Comparison of ENCODE assay signal across 16 cellular contexts in genomic region chr4:73916172-73916925, GRCh38. TPM values are rescaled to one million over a fixed set of nuclear protein-coding genes. Genes with fewer than 3 reads are reported as not detected.
"Had no signal": no experiment of that assay in that cellular context is flagged by ENCODE, and none has a peak within 500 bp of the region (broad histone marks: within the 10 kb centered on the region; RNA-seq: fewer than 3 reads in every experiment).

No MANE protein-coding gene starts in this region.

- H3K27me3 Mint-ChIP-seq: activated CD4-positive, alpha-beta T cell treated with anti-CD3 and anti-CD28 coated beads, Interleukin-2, amount 10 ng/mL, durations not matched to agents 24 days and 14 days; activated CD8-positive, alpha-beta T cell treated with anti-CD3 and anti-CD28 coated beads for 36 hours; activated naive CD8-positive, alpha-beta T cell treated with anti-CD3 and anti-CD28 coated beads, Interleukin-2, amount 10 ng/mL, durations not matched to agents 7 days and 5 days; natural killer cell treated with Interleukin-12 subunit alpha and Interleukin-12 subunit beta and Interleukin-15 and Interleukin-18, amount 100 ng/mL, for 72 hours had no signal

- H3K27me3 ChIP-seq: gastrocnemius medialis, heart left ventricle, neutrophil, thyroid gland had no signal

- H3K36me3 Mint-ChIP-seq: activated naive CD8-positive, alpha-beta T cell treated with anti-CD3 and anti-CD28 coated beads, Interleukin-2, amount 10 ng/mL, durations not matched to agents 7 days and 5 days; natural killer cell treated with Interleukin-12 subunit alpha and Interleukin-12 subunit beta and Interleukin-15 and Interleukin-18, amount 100 ng/mL, for 72 hours had no signal

- H3K79me2 ChIP-seq: parathyroid adenoma had no signal

- H3K27ac Mint-ChIP-seq: activated CD4-positive, alpha-beta T cell treated with anti-CD3 and anti-CD28 coated beads, Interleukin-2, amount 10 ng/mL, durations not matched to agents 24 days and 14 days; activated CD8-positive, alpha-beta T cell treated with anti-CD3 and anti-CD28 coated beads for 36 hours; activated naive CD8-positive, alpha-beta T cell treated with anti-CD3 and anti-CD28 coated beads, Interleukin-2, amount 10 ng/mL, durations not matched to agents 7 days and 5 days; activated T-helper 2 cell treated with anti-CD3 and anti-CD28 coated beads, Interferon-gamma antibody, Interleukin-2, Interleukin-4, amounts not matched to agents 10 μg/mL and 5 μg/mL and 100 μg/mL, durations not matched to agents 14 hours and 24 hours and 36 hours; natural killer cell treated with Interleukin-12 subunit alpha and Interleukin-12 subunit beta and Interleukin-15 and Interleukin-18, amount 100 ng/mL, for 72 hours had no signal

- H3K9ac ChIP-seq: parathyroid adenoma had no signal

- H3K9me3 Mint-ChIP-seq: activated CD4-positive, alpha-beta T cell treated with anti-CD3 and anti-CD28 coated beads, Interleukin-2, amount 10 ng/mL, durations not matched to agents 24 days and 14 days; activated CD8-positive, alpha-beta T cell treated with anti-CD3 and anti-CD28 coated beads for 36 hours; activated naive CD8-positive, alpha-beta T cell treated with anti-CD3 and anti-CD28 coated beads, Interleukin-2, amount 10 ng/mL, durations not matched to agents 7 days and 5 days; activated T-helper 2 cell treated with anti-CD3 and anti-CD28 coated beads, Interferon-gamma antibody, Interleukin-2, Interleukin-4, amounts not matched to agents 10 μg/mL and 5 μg/mL and 100 μg/mL, durations not matched to agents 14 hours and 24 hours and 36 hours had no signal

- H3K9me3 ChIP-seq: gastrocnemius medialis, heart left ventricle, neutrophil, thyroid gland had no signal

- H3K36me3 ChIP-seq: gastrocnemius medialis, heart left ventricle, neutrophil, thyroid gland had no signal

- H3K4me3 ChIP-seq: coronary artery, gastrocnemius medialis, heart left ventricle, thyroid gland had no signal

- H2AFZ ChIP-seq: parathyroid adenoma had no signal

- H3K4me1 ChIP-seq: gastrocnemius medialis, heart left ventricle, parathyroid adenoma, thyroid gland had no signal

- H3K4me3 Mint-ChIP-seq: activated CD4-positive, alpha-beta T cell treated with anti-CD3 and anti-CD28 coated beads, Interleukin-2, amount 10 ng/mL, durations not matched to agents 24 days and 14 days; activated CD8-positive, alpha-beta T cell treated with anti-CD3 and anti-CD28 coated beads for 36 hours; activated naive CD8-positive, alpha-beta T cell treated with anti-CD3 and anti-CD28 coated beads, Interleukin-2, amount 10 ng/mL, durations not matched to agents 7 days and 5 days; natural killer cell treated with Interleukin-12 subunit alpha and Interleukin-12 subunit beta and Interleukin-15 and Interleukin-18, amount 100 ng/mL, for 72 hours had no signal

- H3K4me1 Mint-ChIP-seq: activated naive CD8-positive, alpha-beta T cell treated with anti-CD3 and anti-CD28 coated beads, Interleukin-2, amount 10 ng/mL, durations not matched to agents 7 days and 5 days had no signal

- H3K27ac ChIP-seq: coronary artery, gastrocnemius medialis, neutrophil, parathyroid adenoma, thyroid gland had no signal

- DNase-seq: activated CD4-positive, alpha-beta T cell treated with anti-CD3 and anti-CD28 coated beads, Interleukin-2, amount 10 ng/mL, durations not matched to agents 24 days and 14 days; activated CD8-positive, alpha-beta T cell treated with anti-CD3 and anti-CD28 coated beads for 36 hours; activated naive CD4-positive, alpha-beta T cell treated with Interleukin-2 at 50 U/mL for 16 hours; activated naive CD8-positive, alpha-beta T cell treated with anti-CD3 and anti-CD28 coated beads, Interleukin-2, amount 10 ng/mL, durations not matched to agents 7 days and 5 days; activated T-cell treated with anti-CD3 and anti-CD28 coated beads, Interleukin-2, amount 50 U/mL, for 1 hour; amygdala; gastrocnemius medialis; heart left ventricle; stimulated activated naive CD4-positive, alpha-beta T cell treated with Interleukin-2 at 50 U/mL for 16 hours; thyroid gland had no signal

RNA-seq across cellular contexts. Expression of gene CXCL1, which starts 47.2 kb away (rescaled TPM):
- total RNA-seq: activated CD4-positive, alpha-beta T cell treated with anti-CD3 and anti-CD28 coated beads, Interleukin-2, amount 10 ng/mL, durations not matched to agents 24 days and 14 days; activated CD8-positive, alpha-beta T cell treated with anti-CD3 and anti-CD28 coated beads for 36 hours; activated naive CD8-positive, alpha-beta T cell treated with anti-CD3 and anti-CD28 coated beads, Interleukin-2, amount 10 ng/mL, durations not matched to agents 7 days and 5 days; activated T-helper 2 cell treated with anti-CD3 and anti-CD28 coated beads, Interferon-gamma antibody, Interleukin-2, Interleukin-4, amounts not matched to agents 10 μg/mL and 5 μg/mL and 100 μg/mL, durations not matched to agents 14 hours and 24 hours and 36 hours; T-helper 1 cell treated with Interleukin-12 subunit alpha and Interleukin-12 subunit beta and Interleukin-4 antibody, amounts not matched to agents 30 ng/mL and 1 ng/mL, for 36 hours had no signal
